16 cellular contexts compared by ENCODE assay signal in genomic region chr1:7117265-7117598, GRCh38.
A peak's percentile ranks its signal among the peaks of the same experiment; 100 is the strongest.
DNase-seq lines count a peak whose midpoint lies in the region; ATAC-seq and TF ChIP-seq lines count a peak whose summit lies in the region.
"Had no signal": no experiment of that assay in that cellular context is flagged by ENCODE, and none has a peak within 500 bp of the region (broad histone marks: within the 10 kb centered on the region; RNA-seq: fewer than 3 reads in every experiment).

No MANE protein-coding gene starts in this region.

- DNase-seq in GM23338 (ENCODE audit: low spot score) (no peak), RWPE2 (ENCODE audit: low spot score) (no peak), glutamatergic neuron (no peak), DMS79 (lab: John Stamatoyannopoulos, UW) (no peak), GM13977 (ENCODE audit: low spot score) (no peak), DMS79 treated with DMSO at 0.1 percent for 48 hours (lab: John Stamatoyannopoulos, UW) (no peak)
- DNase-seq: activated CD4-positive, alpha-beta T cell treated with anti-CD3 and anti-CD28 coated beads for 4 hours; naive thymus-derived CD8-positive, alpha-beta T cell; stimulated activated CD4-positive, alpha-beta T cell treated with anti-CD3 and anti-CD28 coated beads, Interleukin-4, amount 100 ng/mL, for 1 hour; stimulated activated naive CD8-positive, alpha-beta T cell treated with anti-CD3 and anti-CD28 coated beads, Interleukin-15, amount 100 ng/mL, for 72 hours; T-cell had no signal

- H3K9me3 Mint-ChIP-seq in GM23338, result peaks cover 27% of the 10 kb centered on the region
- peaks cover 4% of the 10 kb centered on the region for H3K9me3 Mint-ChIP-seq in glutamatergic neuron (ENCODE audit: unreplicated experiment)
- H3K9me3 Mint-ChIP-seq: activated T-helper 17 cell treated with anti-CD3 and anti-CD28 coated beads, Interleukin-2, amount 50 U/mL, for 72 hours had no signal

- H3K36me3 ChIP-seq in GM23338 (ENCODE audit: insufficient read depth) (no peaks in the 10 kb centered on the region), RWPE2 (ENCODE audit: low read depth) (no peaks in the 10 kb centered on the region), skeletal muscle tissue (ENCODE audit: control insufficient read depth in 3 of 3, insufficient read depth in 3 of 3, low read length in 3 of 3) (no peaks in the 10 kb centered on the region)
- H3K36me3 ChIP-seq: BLaER1 treated with 17β-estradiol and CSF1 and Interleukin-3, amounts not matched to agents 10 nM and 100 nM had no signal

- TF ChIP-seq CTCF in GM23338 (conservative IDR thresholded peaks at IDR 0.05; ENCODE audit: low read depth in 2 of 2), result 0 out of 4 replicates have a peak, but pooled peaks of 1 of the 2 experiments have one; percentile 37
- TF ChIP-seq CTCF in RWPE2 (IDR thresholded peaks at IDR 0.05; ENCODE audit: poor library complexity, severe bottlenecking), result no peak
- peak; percentile 26 for TF ChIP-seq CTCF in glutamatergic neuron (IDR thresholded peaks at IDR 0.05; ENCODE audit: partially characterized antibody, unreplicated experiment)
- no peak for TF ChIP-seq CTCF in GM13977 (IDR thresholded peaks at IDR 0.05; ENCODE audit: extremely low read depth, insufficient read depth, missing control alignments)

- no peak overlapping the region for H3K9ac ChIP-seq in skeletal muscle tissue (ENCODE audit: low read depth in 1 of 3, low read length in 3 of 3)
- H3K9ac ChIP-seq: BLaER1 treated with 17β-estradiol and CSF1 and Interleukin-3, amounts not matched to agents 10 nM and 100 nM had no signal

- no peak overlapping the region for H3K4me3 ChIP-seq in GM23338
- H3K4me3 ChIP-seq in RWPE2 (ENCODE audit: severe bottlenecking), result no peak overlapping the region
- peak overlapping the region in 1 of 3 donors; percentile 26 for H3K4me3 ChIP-seq in skeletal muscle tissue (ENCODE audit: low read length in 3 of 3)
- H3K4me3 ChIP-seq: BLaER1 treated with 17β-estradiol and CSF1 and Interleukin-3, amounts not matched to agents 10 nM and 100 nM had no signal

- H3K4me3 Mint-ChIP-seq in GM23338 (peak overlapping the region; percentile 7; the same call in 1 of the 3 replicates), glutamatergic neuron (ENCODE audit: unreplicated experiment) (no peak overlapping the region)
- H3K4me3 Mint-ChIP-seq: activated naive CD8-positive, alpha-beta T cell; activated T-helper 17 cell treated with anti-CD3 and anti-CD28 coated beads, Interleukin-2, amount 50 U/mL, for 72 hours; IgD-negative memory B cell; naive thymus-derived CD8-positive, alpha-beta T cell; stimulated activated naive CD8-positive, alpha-beta T cell treated with anti-CD3 and anti-CD28 coated beads, Interleukin-15, amount 100 ng/mL, for 72 hours; T-cell had no signal

- H3K36me3 Mint-ChIP-seq in GM23338 (ENCODE audit: low read depth), result peaks cover 16% of the 10 kb centered on the region
- H3K36me3 Mint-ChIP-seq in glutamatergic neuron (ENCODE audit: unreplicated experiment), result peaks cover 17% of the 10 kb centered on the region
- H3K36me3 Mint-ChIP-seq: IgD-negative memory B cell had no signal

- H3K27ac Mint-ChIP-seq in GM23338, result peak overlapping the region; percentile 91
- peak overlapping the region; percentile 97 for H3K27ac Mint-ChIP-seq in glutamatergic neuron (ENCODE audit: unreplicated experiment)
- H3K27ac Mint-ChIP-seq: activated naive CD8-positive, alpha-beta T cell; activated T-helper 17 cell treated with anti-CD3 and anti-CD28 coated beads, Interleukin-2, amount 50 U/mL, for 72 hours; naive thymus-derived CD8-positive, alpha-beta T cell; T-cell had no signal

- H2AFZ ChIP-seq in GM23338, result 0 out of 2 replicates have a peak overlapping the region, but pooled peaks have one; percentile 88

- in situ Hi-C loops in GM13977 (cut with MboI; ENCODE audit: low pct_unique_long_range_greater_than_20kb, low sequenced_read_pairs, unreplicated experiment), result no loop called here

- peaks cover 15% of the 10 kb centered on the region; the same call in 2 of the 3 replicates for H3K4me1 Mint-ChIP-seq in GM23338
- H3K4me1 Mint-ChIP-seq in glutamatergic neuron (ENCODE audit: low read depth, unreplicated experiment), result peaks cover 15% of the 10 kb centered on the region
- H3K4me1 Mint-ChIP-seq: activated T-helper 17 cell treated with anti-CD3 and anti-CD28 coated beads, Interleukin-2, amount 50 U/mL, for 72 hours; naive thymus-derived CD8-positive, alpha-beta T cell; stimulated activated naive CD8-positive, alpha-beta T cell treated with anti-CD3 and anti-CD28 coated beads, Interleukin-15, amount 100 ng/mL, for 72 hours; T-cell had no signal

- H3K4me1 ChIP-seq in GM23338 (ENCODE audit: insufficient read depth) (peaks cover 16% of the 10 kb centered on the region), RWPE2 (ENCODE audit: insufficient read depth, poor library complexity, severe bottlenecking) (peaks cover 7% of the 10 kb centered on the region), skeletal muscle tissue (ENCODE audit: control insufficient read depth in 3 of 3, insufficient read depth in 3 of 3, low read length in 3 of 3) (peaks cover 9 to 17% (median 16%) of the 10 kb centered on the region in 3 donors)

- H3K4me2 ChIP-seq in GM23338, result 0 out of 2 replicates have a peak overlapping the region, but pooled peaks have one; percentile 50
- H3K4me2 ChIP-seq: BLaER1 treated with 17β-estradiol and CSF1 and Interleukin-3, amounts not matched to agents 10 nM and 100 nM had no signal

- H3K27me3 Mint-ChIP-seq in GM23338 (ENCODE audit: insufficient read depth, low read depth, poor library complexity) (peaks cover 2% of the 10 kb centered on the region), glutamatergic neuron (ENCODE audit: unreplicated experiment) (peaks cover 19% of the 10 kb centered on the region)

- H3K27me3 ChIP-seq in GM23338 (ENCODE audit: insufficient read depth), result no peaks in the 10 kb centered on the region
- no peaks in the 10 kb centered on the region for H3K27me3 ChIP-seq in RWPE2 (ENCODE audit: insufficient read depth, poor library complexity, severe bottlenecking)
- H3K27me3 ChIP-seq in skeletal muscle tissue (ENCODE audit: control insufficient read depth in 3 of 3, insufficient read depth in 3 of 3, low read length in 3 of 3), result peaks cover 0 to 8% (median 5%) of the 10 kb centered on the region in 3 donors

- ATAC-seq in GM23338, result peak; percentile 25
- peak; percentile 5; the same call in 2 of the 3 replicates for ATAC-seq in RWPE2 (ENCODE audit: low read depth)
- ATAC-seq: activated T-helper 17 cell treated with anti-CD3 and anti-CD28 coated beads, Interleukin-2, amount 50 U/mL, for 72 hours; naive thymus-derived CD8-positive, alpha-beta T cell; stimulated activated naive CD8-positive, alpha-beta T cell treated with anti-CD3 and anti-CD28 coated beads, Interleukin-15, amount 100 ng/mL, for 72 hours; T-cell had no signal

- no peaks in the 10 kb centered on the region for H4K20me1 ChIP-seq in GM23338 (replicated peaks; ENCODE audit: insufficient read depth)
- H4K20me1 ChIP-seq: BLaER1 treated with 17β-estradiol and CSF1 and Interleukin-3, amounts not matched to agents 10 nM and 100 nM had no signal

- H3K27ac ChIP-seq in GM23338 (ENCODE audit: low read depth) (peak overlapping the region; percentile 66; the same call in 1 of the 2 replicates), RWPE2 (ENCODE audit: poor library complexity, severe bottlenecking) (peak overlapping the region; percentile 86), skeletal muscle tissue (ENCODE audit: low read depth, low read length) (peak overlapping the region; percentile 42)
- H3K27ac ChIP-seq: BLaER1 treated with 17β-estradiol and CSF1 and Interleukin-3, amounts not matched to agents 10 nM and 100 nM had no signal

- no peaks in the 10 kb centered on the region for H3K9me2 ChIP-seq in GM23338 (ENCODE audit: insufficient read depth)

- H3K79me2 ChIP-seq in GM23338 (replicated peaks; ENCODE audit: insufficient read depth), result no peaks in the 10 kb centered on the region

- no peaks in the 10 kb centered on the region for H3F3A ChIP-seq in GM23338 (replicated peaks; ENCODE audit: low read depth)

- H3K9me3 ChIP-seq in RWPE2 (ENCODE audit: severe bottlenecking) (no peaks in the 10 kb centered on the region), skeletal muscle tissue (ENCODE audit: control insufficient read depth in 3 of 3, low read length in 3 of 3) (no peaks in the 10 kb centered on the region)

TF ChIP-seq in GM23338, 12 proteins besides CTCF, POLR2A, EP300 and RAD21 (continues in another document):
- TF ChIP-seq EZH2 (IDR thresholded peaks at IDR 0.05; ENCODE audit: low read depth, unreplicated experiment) (no peak), REST (IDR thresholded peaks at IDR 0.05; ENCODE audit: unreplicated experiment) (no peak), EZH2phosphoT487 (IDR thresholded peaks at IDR 0.05; ENCODE audit: unreplicated experiment) (no peak)
